20 cellular contexts compared by ENCODE assay signal in genomic region chr16:9941245-9941644, GRCh38.
"Had no signal": no experiment of that assay in that cellular context is flagged by ENCODE, and none has a peak within 500 bp of the region (broad histone marks: within the 10 kb centered on the region; RNA-seq: fewer than 3 reads in every experiment).

No MANE protein-coding gene starts in this region.

- ATAC-seq: foreskin keratinocyte; heart right ventricle; left cardiac atrium; left lung; left ventricle myocardium superior; lower lobe of right lung; mucosa of descending colon; naive thymus-derived CD8-positive, alpha-beta T cell had no signal

- H3K4me3 Mint-ChIP-seq: mesothelial cell of epicardium; naive B cell; naive thymus-derived CD8-positive, alpha-beta T cell had no signal

- H3K9me3 ChIP-seq: esophagus muscularis mucosa, heart right ventricle, left lung, lower lobe of right lung, mucosa of descending colon had no signal

- H3K4me3 ChIP-seq: coronary artery, dorsolateral prefrontal cortex, esophagus muscularis mucosa, heart right ventricle, left lung, lower lobe of right lung, mucosa of descending colon had no signal

- DNase-seq: dermis blood vessel endothelial cell; effector CD4-positive, alpha-beta T cell; effector memory CD4-positive, alpha-beta T cell; foreskin keratinocyte; glutamatergic neuron; head of caudate nucleus; heart right ventricle; hippocampal formation; left cardiac atrium; left lung; left ventricle myocardium superior; lower lobe of right lung; mesenchymal stem cell; mucosa of descending colon; naive B cell; naive thymus-derived CD8-positive, alpha-beta T cell had no signal

- H3K9me3 Mint-ChIP-seq: mesothelial cell of epicardium had no signal

- H3K27ac ChIP-seq: coronary artery, esophagus muscularis mucosa, foreskin keratinocyte, heart right ventricle, left lung, lower lobe of right lung had no signal

- H3K36me3 ChIP-seq: esophagus muscularis mucosa, heart right ventricle, left lung, lower lobe of right lung had no signal

- H3K36me3 Mint-ChIP-seq: mesothelial cell of epicardium; naive B cell; naive thymus-derived CD8-positive, alpha-beta T cell had no signal

- H3K4me1 Mint-ChIP-seq: mesothelial cell of epicardium; naive B cell; naive thymus-derived CD8-positive, alpha-beta T cell had no signal

- H3K27ac Mint-ChIP-seq: mesothelial cell of epicardium; naive B cell; naive thymus-derived CD8-positive, alpha-beta T cell had no signal

- H3K4me1 ChIP-seq: esophagus muscularis mucosa, foreskin keratinocyte, left lung, lower lobe of right lung had no signal

- H3K27me3 ChIP-seq: dorsolateral prefrontal cortex, esophagus muscularis mucosa, foreskin keratinocyte, heart right ventricle, left lung had no signal
